Comparison of ENCODE assay signal across 22 cellular contexts in genomic region chr3:57141719-57142118, GRCh38. TPM values are rescaled to one million over a fixed set of nuclear protein-coding genes. Genes with fewer than 3 reads are reported as not detected.
DNase-seq lines count a peak whose midpoint lies in the region; ATAC-seq, FAIRE-seq and TF ChIP-seq lines count a peak whose summit lies in the region.
"Had no signal": no experiment of that assay in that cellular context is flagged by ENCODE, and none has a peak within 500 bp of the region (broad histone marks: within the 10 kb centered on the region; RNA-seq: fewer than 3 reads in every experiment).

No MANE protein-coding gene starts in this region.

- DNase-seq in SJCRH30: peak in 1 of 2 experiments; percentile 61
- DNase-seq in endodermal cell: no peak
- DNase-seq in osteocyte (ENCODE audit: extremely low spot score, unreplicated experiment): no peak
- no peak for DNase-seq in activated CD8-positive, alpha-beta memory T cell treated with anti-CD3 and anti-CD28 coated beads, Interleukin-2, amount 10 ng/mL, durations not matched to agents 7 days and 5 days
- no peak for DNase-seq in A172 (ENCODE audit: low spot score)
- DNase-seq: activated CD4-positive, alpha-beta T cell treated with anti-CD3 and anti-CD28 coated beads for 48 hours; activated gamma-delta T cell treated with Interleukin-2 at 50 U/mL for 16 hours; amygdala; DND-41; HCEC 1CT; NCI-H1092; NCI-H69; PC-9; stimulated activated CD4-positive, alpha-beta T cell treated with anti-CD3 and anti-CD28 coated beads, Interleukin-15, amount 100 ng/mL, for 24 hours; stimulated activated naive B cell treated with anti-CD40 and anti-IgM and Interleukin-4, amounts not matched to agents 10 μg/mL and 1 μg/mL and 100 μg/mL, for 72 hours; transverse colon had no signal

- H3K4me3 Mint-ChIP-seq in endodermal cell (peak overlapping the region; percentile 32), osteocyte (ENCODE audit: unreplicated experiment) (no peak overlapping the region)
- no peak overlapping the region for H3K4me3 Mint-ChIP-seq in activated CD8-positive, alpha-beta memory T cell treated with anti-CD3 and anti-CD28 coated beads, Interleukin-2, amount 10 ng/mL, durations not matched to agents 7 days and 5 days
- H3K4me3 Mint-ChIP-seq: stimulated activated naive B cell treated with anti-CD40 and anti-IgM and Interleukin-4, amounts not matched to agents 10 μg/mL and 1 μg/mL and 100 μg/mL, for 72 hours had no signal

- WGBS in endodermal cell (ENCODE audit: insufficient coverage in 1 of 2, insufficient read length in 1 of 2), 2 experiments: 45 to 50% methylated on average over 4 of the region's 4 CpGs

- peak overlapping the region; percentile 54 for H3K27ac ChIP-seq in SJCRH30
- H3K27ac ChIP-seq in endodermal cell (ENCODE audit: low read depth, low read length): no peak overlapping the region
- H3K27ac ChIP-seq: PC-9, SK-N-MC had no signal

- H3K9me3 Mint-ChIP-seq in endodermal cell: no peaks in the 10 kb centered on the region
- H3K9me3 Mint-ChIP-seq in osteocyte (ENCODE audit: unreplicated experiment): no peaks in the 10 kb centered on the region
- H3K9me3 Mint-ChIP-seq in activated CD8-positive, alpha-beta memory T cell treated with anti-CD3 and anti-CD28 coated beads, Interleukin-2, amount 10 ng/mL, durations not matched to agents 7 days and 5 days (ENCODE audit: low read depth): no peaks in the 10 kb centered on the region
- H3K9me3 Mint-ChIP-seq: stimulated activated naive B cell treated with anti-CD40 and anti-IgM and Interleukin-4, amounts not matched to agents 10 μg/mL and 1 μg/mL and 100 μg/mL, for 72 hours had no signal

- H3K4me1 ChIP-seq in SJCRH30: peaks cover 31% of the 10 kb centered on the region
- peaks cover 36% of the 10 kb centered on the region for H3K4me1 ChIP-seq in endodermal cell (ENCODE audit: control insufficient read depth, insufficient read depth, low read length)
- H3K4me1 ChIP-seq: transverse colon had no signal

- H3K36me3 ChIP-seq in SJCRH30 (peaks cover 2% of the 10 kb centered on the region; the same call in 1 of the 2 replicates), endodermal cell (ENCODE audit: control insufficient read depth, insufficient read depth, low read length) (no peaks in the 10 kb centered on the region)
- H3K36me3 ChIP-seq: right atrium auricular region, transverse colon had no signal

- H3K27me3 Mint-ChIP-seq in endodermal cell (ENCODE audit: insufficient read depth) (no peaks in the 10 kb centered on the region), osteocyte (ENCODE audit: unreplicated experiment) (peaks cover 22% of the 10 kb centered on the region)
- peaks cover 51% of the 10 kb centered on the region for H3K27me3 Mint-ChIP-seq in activated CD8-positive, alpha-beta memory T cell treated with anti-CD3 and anti-CD28 coated beads, Interleukin-2, amount 10 ng/mL, durations not matched to agents 7 days and 5 days

- no peaks in the 10 kb centered on the region for H3K36me3 Mint-ChIP-seq in endodermal cell (ENCODE audit: low read depth)
- no peaks in the 10 kb centered on the region for H3K36me3 Mint-ChIP-seq in osteocyte (ENCODE audit: unreplicated experiment)
- no peaks in the 10 kb centered on the region for H3K36me3 Mint-ChIP-seq in activated CD8-positive, alpha-beta memory T cell treated with anti-CD3 and anti-CD28 coated beads, Interleukin-2, amount 10 ng/mL, durations not matched to agents 7 days and 5 days
- H3K36me3 Mint-ChIP-seq: stimulated activated naive B cell treated with anti-CD40 and anti-IgM and Interleukin-4, amounts not matched to agents 10 μg/mL and 1 μg/mL and 100 μg/mL, for 72 hours had no signal

- H3K4me3 ChIP-seq in SJCRH30: peak overlapping the region; percentile 30
- H3K4me3 ChIP-seq in endodermal cell (ENCODE audit: low read length): no peak overlapping the region
- H3K4me3 ChIP-seq: PC-9, SK-N-MC, transverse colon had no signal

- H3K9me3 ChIP-seq in SJCRH30 (replicated peaks): no peaks in the 10 kb centered on the region
- H3K9me3 ChIP-seq in endodermal cell (ENCODE audit: control insufficient read depth, low read length): no peaks in the 10 kb centered on the region
- H3K9me3 ChIP-seq: right atrium auricular region, transverse colon had no signal

- TF ChIP-seq CTCF in endodermal cell (conservative IDR thresholded peaks at IDR 0.05) (peak; percentile 26), osteocyte (IDR thresholded peaks at IDR 0.05) (peak; percentile 13)

- H3K27ac Mint-ChIP-seq in endodermal cell (peak overlapping the region; percentile 82), osteocyte (ENCODE audit: unreplicated experiment) (no peak overlapping the region)
- no peak overlapping the region for H3K27ac Mint-ChIP-seq in activated CD8-positive, alpha-beta memory T cell treated with anti-CD3 and anti-CD28 coated beads, Interleukin-2, amount 10 ng/mL, durations not matched to agents 7 days and 5 days
- H3K27ac Mint-ChIP-seq: stimulated activated naive B cell treated with anti-CD40 and anti-IgM and Interleukin-4, amounts not matched to agents 10 μg/mL and 1 μg/mL and 100 μg/mL, for 72 hours had no signal

- CTCF ChIA-PET in activated CD8-positive, alpha-beta memory T cell treated with anti-CD3 and anti-CD28 coated beads, Interleukin-2, amount 10 ng/mL, durations not matched to agents 7 days and 5 days (lab: Charles Lee): no interaction called here

- H3K27me3 ChIP-seq in SJCRH30 (no peaks in the 10 kb centered on the region), endodermal cell (ENCODE audit: control insufficient read depth, insufficient read depth, low read length, poor library complexity, severe bottlenecking) (no peaks in the 10 kb centered on the region)
- H3K27me3 ChIP-seq: right atrium auricular region, transverse colon had no signal

- FAIRE-seq in G401.6 (lab: Jason Lieb, UNC): peak; percentile 11
- FAIRE-seq: islet of Langerhans had no signal

- no peak for ATAC-seq in activated CD8-positive, alpha-beta memory T cell treated with anti-CD3 and anti-CD28 coated beads, Interleukin-2, amount 10 ng/mL, durations not matched to agents 7 days and 5 days
- ATAC-seq in GM19452 (IDR thresholded peaks at IDR 0.05; ENCODE audit: unreplicated experiment): no peak
- ATAC-seq in HG03045 (IDR thresholded peaks at IDR 0.05; ENCODE audit: unreplicated experiment): no peak
- ATAC-seq: stimulated activated naive B cell treated with anti-CD40 and anti-IgM and Interleukin-4, amounts not matched to agents 10 μg/mL and 1 μg/mL and 100 μg/mL, for 72 hours had no signal

- H3K4me1 Mint-ChIP-seq in endodermal cell (peaks cover 69% of the 10 kb centered on the region), osteocyte (ENCODE audit: unreplicated experiment) (peaks cover 5% of the 10 kb centered on the region)
- no peaks in the 10 kb centered on the region for H3K4me1 Mint-ChIP-seq in activated CD8-positive, alpha-beta memory T cell treated with anti-CD3 and anti-CD28 coated beads, Interleukin-2, amount 10 ng/mL, durations not matched to agents 7 days and 5 days

- H3K9ac ChIP-seq in endodermal cell (ENCODE audit: extremely low read depth, low read length, poor library complexity, severe bottlenecking): no peak overlapping the region

RNA-seq across cellular contexts. Expression of gene IL17RD, which starts 23.4 kb away (rescaled TPM):
- 36.0 and 38.4 TPM in 2 replicates for total RNA-seq in SJCRH30 (2014; rRNA removed; shearing (Covaris generic))
- 10 to 100 TPM; 47.1 to 71.3 TPM for total RNA-seq in endodermal cell
- 51.2 TPM for polyA plus RNA-seq in endodermal cell (2013, experiment 1 of 2)
- 54.8 TPM for polyA plus RNA-seq in endodermal cell (2013, experiment 2 of 2)
- 2.9 and 3.9 TPM in 2 replicates for total RNA-seq in osteocyte
- under 1 TPM in 1 of 2 experiments, not detected in 1; 0.02 TPM for total RNA-seq in activated CD8-positive, alpha-beta memory T cell treated with anti-CD3 and anti-CD28 coated beads, Interleukin-2, amount 10 ng/mL, durations not matched to agents 7 days and 5 days
- 1.5 TPM in 2 replicates for total RNA-seq in A172 (2014; rRNA removed; shearing (Covaris generic))

RNA-seq across cellular contexts. Expression of gene HESX1, which starts 58.1 kb away (rescaled TPM):
- 1.5 and 1.7 TPM in 2 replicates for total RNA-seq in SJCRH30 (2014; rRNA removed; shearing (Covaris generic))
- total RNA-seq in endodermal cell (1 to 10 TPM; 3.8 to 8.0 TPM), osteocyte (1.3 and 2.0 TPM in 2 replicates)
- polyA plus RNA-seq in endodermal cell (2013, experiment 1 of 2): 6.6 TPM
- 4.8 TPM for polyA plus RNA-seq in endodermal cell (2013, experiment 2 of 2)
- total RNA-seq in activated CD8-positive, alpha-beta memory T cell treated with anti-CD3 and anti-CD28 coated beads, Interleukin-2, amount 10 ng/mL, durations not matched to agents 7 days and 5 days: under 1 TPM; 0.42 to 0.47 TPM
- 1.1 TPM in 1 of 2 replicates, not detected in the other for total RNA-seq in A172 (2014; rRNA removed; shearing (Covaris generic))
